ENCODE assay signal across 10 cellular contexts in the genomic region with DNA sequence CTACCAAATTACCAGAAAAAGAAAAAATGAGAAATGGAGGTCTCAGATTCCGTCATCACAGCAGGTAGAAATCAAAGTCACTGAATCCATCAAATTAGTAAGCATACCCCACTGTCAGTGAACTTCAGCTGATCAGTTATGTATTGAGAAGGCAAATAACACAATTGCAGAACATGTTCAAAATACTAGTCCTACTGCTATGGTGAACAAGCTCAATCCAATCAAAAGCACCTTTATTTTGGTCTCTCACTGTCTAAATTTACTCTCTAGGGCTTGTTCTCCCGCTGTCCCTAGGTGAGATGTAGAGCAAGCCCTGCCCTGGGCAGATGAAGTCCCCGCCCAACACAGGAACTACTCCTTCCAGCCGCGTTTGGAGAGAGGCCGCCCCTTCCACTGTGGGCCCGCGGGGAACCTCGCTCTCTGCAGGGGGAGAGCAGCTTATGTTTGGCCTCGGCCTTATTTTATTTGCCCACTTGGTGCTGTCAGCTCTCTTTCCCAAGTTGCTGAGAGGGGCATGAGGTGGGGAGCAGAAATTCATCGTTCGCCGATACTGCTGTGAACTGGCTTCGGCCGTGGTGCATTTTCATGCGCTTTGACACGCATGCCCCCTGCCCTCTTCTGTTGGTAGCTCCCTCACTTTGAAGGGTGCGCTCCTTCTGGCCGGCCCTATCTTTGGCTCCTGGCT. TPM values are rescaled to one million over a fixed set of nuclear protein-coding genes. Genes with fewer than 3 reads are reported as not detected.
DNase-seq lines count a peak whose midpoint lies in the region; ATAC-seq and TF ChIP-seq lines count a peak whose summit lies in the region.
"Had no signal": no experiment of that assay in that cellular context is flagged by ENCODE, and none has a peak within 500 bp of the region (broad histone marks: within the 10 kb centered on the region; RNA-seq: fewer than 3 reads in every experiment).

No MANE protein-coding gene starts in this region.

- no peaks in the 10 kb centered on the region for H3K27me3 Mint-ChIP-seq in activated CD4-positive, alpha-beta T cell treated with anti-CD3 and anti-CD28 coated beads, Interleukin-2, amount 10 ng/mL, durations not matched to agents 7 days and 5 days

- peak; percentile 70 to 77 for ATAC-seq in left cardiac atrium
- ATAC-seq in GM18870 (IDR thresholded peaks at IDR 0.05; ENCODE audit: unreplicated experiment) = no peak

- H3K4me3 ChIP-seq in H7 (ENCODE audit: insufficient read depth, low read depth, low read length) (peak overlapping the region; percentile 22; the same call in 1 of the 2 replicates), rectal smooth muscle tissue (ENCODE audit: low read length) (peak overlapping the region; percentile 30), uterus (no peak overlapping the region)
- H3K4me3 ChIP-seq: smooth muscle cell had no signal

- intact Hi-C loops in left cardiac atrium (cut with DNase I) = no loop called here
- intact Hi-C loops in uterus (cut with DNase I; ENCODE audit: low total_unique reads) = no loop called here

- H3K4me1 ChIP-seq in rectal smooth muscle tissue (ENCODE audit: control insufficient read depth, insufficient read depth, low read length) (no peaks in the 10 kb centered on the region), uterus (no peaks in the 10 kb centered on the region)

- CTCF ChIA-PET in activated CD4-positive, alpha-beta T cell treated with anti-CD3 and anti-CD28 coated beads, Interleukin-2, amount 10 ng/mL, durations not matched to agents 7 days and 5 days (lab: Charles Lee) = interaction anchor here (1.1 to 2.3 kb wide), 6 partner anchors 9 to 231 kb away, joined by 3 to 9 read pairs (median 4); no protein-coding TSS in a partner anchor

- peaks cover 14% of the 10 kb centered on the region for H3K36me3 Mint-ChIP-seq in activated CD4-positive, alpha-beta T cell treated with anti-CD3 and anti-CD28 coated beads, Interleukin-2, amount 10 ng/mL, durations not matched to agents 7 days and 5 days (ENCODE audit: low read depth)

- peak overlapping the region; percentile 4 for H3K4me3 Mint-ChIP-seq in activated CD4-positive, alpha-beta T cell treated with anti-CD3 and anti-CD28 coated beads, Interleukin-2, amount 10 ng/mL, durations not matched to agents 7 days and 5 days

- no peak overlapping the region for H3K27ac Mint-ChIP-seq in activated CD4-positive, alpha-beta T cell treated with anti-CD3 and anti-CD28 coated beads, Interleukin-2, amount 10 ng/mL, durations not matched to agents 7 days and 5 days

- DNase-seq in H7 = peak; percentile 85
- DNase-seq in activated CD4-positive, alpha-beta T cell treated with anti-CD3 and anti-CD28 coated beads, Interleukin-2, amount 10 ng/mL, durations not matched to agents 7 days and 5 days = peak; percentile 38
- no peak for DNase-seq in left cardiac atrium
- no peak for DNase-seq in AG08396 (ENCODE audit: low spot score)
- no peak for DNase-seq in uterus
- no peak for DNase-seq in NCI-H2081 (lab: John Stamatoyannopoulos, UW)
- DNase-seq: hypothalamus had no signal

- H3K36me3 ChIP-seq in H7 (replicated peaks; ENCODE audit: control insufficient read depth, insufficient read depth, low read length) (peaks cover 10% of the 10 kb centered on the region), rectal smooth muscle tissue (ENCODE audit: control insufficient read depth, insufficient read depth, low read length) (peaks cover 10% of the 10 kb centered on the region), uterus (no peaks in the 10 kb centered on the region)

- H3K4me1 Mint-ChIP-seq in activated CD4-positive, alpha-beta T cell treated with anti-CD3 and anti-CD28 coated beads, Interleukin-2, amount 10 ng/mL, durations not matched to agents 7 days and 5 days = peaks cover 17% of the 10 kb centered on the region

- no peak for TF ChIP-seq CTCF in uterus (IDR thresholded peaks at IDR 0.05)

- H3K9me3 ChIP-seq in uterus = no peaks in the 10 kb centered on the region

- no peak overlapping the region for H3K9ac ChIP-seq in rectal smooth muscle tissue (ENCODE audit: low read length)

- no peak for TF ChIP-seq POLR2A in uterus (IDR thresholded peaks at IDR 0.05)

- H3K27ac ChIP-seq in rectal smooth muscle tissue (ENCODE audit: low read depth, low read length) (no peak overlapping the region), uterus (no peak overlapping the region)

- POLR2A ChIA-PET in activated CD4-positive, alpha-beta T cell treated with anti-CD3 and anti-CD28 coated beads, Interleukin-2, amount 10 ng/mL, durations not matched to agents 7 days and 5 days (lab: Charles Lee) = no interaction called here

- no peaks in the 10 kb centered on the region for H3K27me3 ChIP-seq in H7 (ENCODE audit: control insufficient read depth, insufficient read depth, low read length)
- no peaks in the 10 kb centered on the region for H3K27me3 ChIP-seq in rectal smooth muscle tissue (ENCODE audit: control insufficient read depth, insufficient read depth, low read length)
- no peaks in the 10 kb centered on the region for H3K27me3 ChIP-seq in uterus

- H3K9me3 Mint-ChIP-seq in activated CD4-positive, alpha-beta T cell treated with anti-CD3 and anti-CD28 coated beads, Interleukin-2, amount 10 ng/mL, durations not matched to agents 7 days and 5 days = no peaks in the 10 kb centered on the region

RNA-seq across cellular contexts. Expression of gene MAP1LC3A, which starts 14.3 kb away (rescaled TPM):
- total RNA-seq in H7 (2014; rRNA removed; shearing (Covaris generic)) = 7.6 and 13.4 TPM in 2 replicates
- total RNA-seq in activated CD4-positive, alpha-beta T cell treated with anti-CD3 and anti-CD28 coated beads, Interleukin-2, amount 10 ng/mL, durations not matched to agents 7 days and 5 days = 1 to 10 TPM; 2.6 to 2.7 TPM
- total RNA-seq in left cardiac atrium = 10 to 100 TPM; 76.7 to 85.7 TPM
- total RNA-seq in uterus = 10 to 100 TPM in 3 of 4 donors, 1 to 10 TPM in 1; 6.7 to 57.1 (median 20.0) TPM

RNA-seq across cellular contexts. Expression of gene DYNLRB1, which starts 28.0 kb away (rescaled TPM):
- 168 and 193 TPM in 2 replicates for total RNA-seq in H7 (2014; rRNA removed; shearing (Covaris generic))
- total RNA-seq in activated CD4-positive, alpha-beta T cell treated with anti-CD3 and anti-CD28 coated beads, Interleukin-2, amount 10 ng/mL, durations not matched to agents 7 days and 5 days = 100 to 1,000 TPM in 1 of 2 experiments, 10 to 100 TPM in 1; 90.5 to 105 TPM
- total RNA-seq in left cardiac atrium = 100 to 1,000 TPM; 138 to 141 TPM
- 100 to 1,000 TPM in 3 of 4 donors, 10 to 100 TPM in 1; 20.8 to 289 (median 149) TPM for total RNA-seq in uterus

Comparison
In these comparisons a context has a peak if more than half of its experiments do, and no peak if none do; other contexts are left out.
1. DNase-seq: peak in H7 (single experiment) and activated CD4-positive, alpha-beta T cell treated with anti-CD3 and anti-CD28 coated beads, Interleukin-2, amount 10 ng/mL, durations not matched to agents 7 days and 5 days (single experiment); none in left cardiac atrium (single experiment), AG08396 (single experiment), uterus (0 of 2) and NCI-H2081 (0 of 2).
2. H3K4me3 ChIP-seq: peak in H7 (single experiment) and rectal smooth muscle tissue (single experiment); none in uterus (0 of 2).